In the genomic region with DNA sequence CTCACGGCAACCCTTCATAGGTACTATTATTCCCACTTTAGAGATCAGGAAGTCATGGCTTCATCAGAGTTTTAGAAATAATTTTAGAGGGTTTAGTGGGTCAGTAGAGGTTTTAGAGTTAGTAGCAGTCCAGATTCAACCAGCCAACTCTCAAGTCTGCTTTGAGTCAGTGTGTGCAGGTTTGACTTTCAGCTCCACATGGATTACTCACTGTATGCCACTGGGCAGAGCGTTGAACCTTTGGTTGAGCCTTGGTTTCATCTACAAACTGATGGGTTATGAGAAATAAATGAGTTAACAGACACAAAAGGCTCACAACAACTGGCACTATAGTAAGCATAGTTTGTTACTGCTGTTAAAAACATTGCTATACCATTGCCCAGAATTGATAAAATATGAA, we compare ENCODE assay signal across 23 cellular contexts. TPM values are rescaled to one million over a fixed set of nuclear protein-coding genes. Genes with fewer than 3 reads are reported as not detected.
"Had no signal": no experiment of that assay in that cellular context is flagged by ENCODE, and none has a peak within 500 bp of the region (broad histone marks: within the 10 kb centered on the region; RNA-seq: fewer than 3 reads in every experiment).

No MANE protein-coding gene starts in this region.

- H3K27me3 ChIP-seq: Peyer's patch, SJCRH30 had no signal

- H3K27ac ChIP-seq: Peyer's patch, SJCRH30 had no signal

- H3K36me3 ChIP-seq: SJCRH30 had no signal

- H3K4me3 ChIP-seq: Peyer's patch, SJCRH30 had no signal

- H3K9me3 ChIP-seq: Peyer's patch, SJCRH30 had no signal

- H3K4me1 ChIP-seq: Peyer's patch, SJCRH30 had no signal

- DNase-seq: KBM-7, NCI-H1092, NCI-H1105 treated with DMSO at 0.1 percent for 48 hours, NCI-H1417 treated with DMSO at 0.1 percent for 48 hours, NCI-H146, NCI-H1694 treated with DMSO at 0.1 percent for 48 hours, NCI-H1930, NCI-H2081 treated with DMSO at 0.1 percent for 48 hours, NCI-H2171, NCI-H226, NCI-H446, NCI-H510A, NCI-H524 treated with DMSO at 0.1 percent for 48 hours, NCI-H69, NCI-H774, PC-3, Peyer's patch, SHP77 treated with DMSO at 0.1 percent for 48 hours, SJCRH30 had no signal

- ATAC-seq: PC-3, Right ventricle myocardium inferior, SK-N-SH treated with all-trans-retinoic acid at 6 μM for 48 hours had no signal

RNA-seq across cellular contexts. Expression of gene TP53AIP1, which starts 19.0 kb away (rescaled TPM):
- total RNA-seq: LHCN-M2, Right ventricle myocardium inferior, RPMI7951, SJCRH30 had no signal
